In the genomic region with DNA sequence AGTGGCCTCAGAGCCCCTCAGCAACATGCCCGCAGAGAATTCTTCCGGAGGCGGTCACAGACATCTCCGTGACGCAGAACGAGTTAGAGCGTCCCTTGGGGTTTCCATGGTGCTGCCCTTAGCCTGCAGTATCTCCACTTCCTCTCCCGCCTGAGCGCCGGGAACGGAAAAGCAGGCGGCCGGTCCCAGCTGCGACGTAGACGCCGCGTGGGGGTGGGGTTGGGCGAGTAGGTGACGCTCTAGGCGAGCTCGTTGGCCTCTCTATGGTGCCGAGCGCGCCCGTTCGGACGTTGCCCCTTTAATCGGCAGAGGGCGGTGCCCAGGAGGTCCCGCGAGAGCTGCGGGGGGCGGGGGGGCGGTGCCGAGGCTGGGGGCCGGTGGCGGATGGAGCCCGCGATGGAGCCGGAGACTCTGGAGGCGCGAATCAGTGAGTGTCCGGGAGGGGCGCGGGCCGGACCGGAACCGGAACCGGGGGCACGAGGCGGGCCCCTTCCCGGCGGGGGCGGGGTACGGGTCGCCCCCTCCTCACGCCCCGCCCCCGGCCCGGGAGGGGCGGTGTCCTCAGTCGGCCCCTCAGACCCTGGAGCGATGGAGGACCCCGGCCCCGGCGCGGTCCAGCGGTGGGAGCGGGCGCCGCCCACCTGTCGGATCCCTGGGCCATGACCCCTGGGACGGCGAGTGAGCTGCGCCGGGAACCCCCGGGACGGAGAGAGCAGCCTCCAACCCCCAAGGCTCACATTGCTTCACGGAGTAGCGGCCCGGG, we compare ENCODE assay signal across 8 cellular contexts. TPM values are rescaled to one million over a fixed set of nuclear protein-coding genes. Genes with fewer than 3 reads are reported as not detected.
A peak's percentile ranks its signal among the peaks of the same experiment; 100 is the strongest.
DNase-seq lines count a peak whose midpoint lies in the region; ATAC-seq, FAIRE-seq and TF ChIP-seq lines count a peak whose summit lies in the region.

A gene with protein sequence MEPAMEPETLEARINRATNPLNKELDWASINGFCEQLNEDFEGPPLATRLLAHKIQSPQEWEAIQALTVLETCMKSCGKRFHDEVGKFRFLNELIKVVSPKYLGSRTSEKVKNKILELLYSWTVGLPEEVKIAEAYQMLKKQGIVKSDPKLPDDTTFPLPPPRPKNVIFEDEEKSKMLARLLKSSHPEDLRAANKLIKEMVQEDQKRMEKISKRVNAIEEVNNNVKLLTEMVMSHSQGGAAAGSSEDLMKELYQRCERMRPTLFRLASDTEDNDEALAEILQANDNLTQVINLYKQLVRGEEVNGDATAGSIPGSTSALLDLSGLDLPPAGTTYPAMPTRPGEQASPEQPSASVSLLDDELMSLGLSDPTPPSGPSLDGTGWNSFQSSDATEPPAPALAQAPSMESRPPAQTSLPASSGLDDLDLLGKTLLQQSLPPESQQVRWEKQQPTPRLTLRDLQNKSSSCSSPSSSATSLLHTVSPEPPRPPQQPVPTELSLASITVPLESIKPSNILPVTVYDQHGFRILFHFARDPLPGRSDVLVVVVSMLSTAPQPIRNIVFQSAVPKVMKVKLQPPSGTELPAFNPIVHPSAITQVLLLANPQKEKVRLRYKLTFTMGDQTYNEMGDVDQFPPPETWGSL (plus strand): TSS at position 358 of the 763 bp plus-strand sequence. CDS start 27 bp downstream, at position 385.

- H3K27ac Mint-ChIP-seq in WTC11 = peak within 1 kb of the TSS; percentile 98

- no peaks in the 10 kb centered on the region for H3K27me3 ChIP-seq in bronchial epithelial cell (ENCODE audit: control insufficient read depth, insufficient read depth, low read length)
- no peaks in the 10 kb centered on the region for H3K27me3 ChIP-seq in small intestine (ENCODE audit: control insufficient read depth in 2 of 2, insufficient read depth in 2 of 2, low read length in 2 of 2)

- in situ Hi-C loops in GM18951 (cut with MboI; ENCODE audit: low sequenced_read_pairs, unreplicated experiment) = no loop called here

- TF ChIP-seq POLR2A in GM18951 (IDR thresholded peaks at IDR 0.05; ENCODE audit: extremely low read depth, insufficient read depth, insufficient read length) = peak; percentile 34

- CTCF ChIA-PET in WTC11 (lab: Charles Lee) = interaction anchor here (0.6 to 4.6 kb wide), 31 partner anchors 11 to 274 kb away, joined by 3 to 99 read pairs (median 6); a partner anchor contains a TSS

- H3K4me3 Mint-ChIP-seq in WTC11 = peak within 1 kb of the TSS; percentile 90

- H3K4me3 ChIP-seq in bronchial epithelial cell (ENCODE audit: low read depth, low read length) (peak within 1 kb of the TSS; percentile 92), small intestine (ENCODE audit: low read depth in 1 of 2, low read length in 2 of 2) (peak within 1 kb of the TSS; percentile 81 to 94)

- 0 to 1% (median 1%) methylated on average over 49 to 82 of the region's 82 CpGs for WGBS in small intestine, 3 donors

- H3K36me3 Mint-ChIP-seq in WTC11 = no peaks in the 10 kb centered on the region

- ATAC-seq in HG03175 (IDR thresholded peaks at IDR 0.05; ENCODE audit: unreplicated experiment) (peak; percentile 83), WTC11 (peak; percentile 70)

- peak within 1 kb of the TSS; percentile 93 to 99 for H3K27ac ChIP-seq in small intestine (ENCODE audit: low read depth in 1 of 2, low read length in 1 of 2)

- POLR2A ChIA-PET in WTC11 (lab: Charles Lee) = interaction anchor here (0.6 to 3.1 kb wide), 12 partner anchors 16 to 209 kb away, joined by 3 to 19 read pairs (median 5); a partner anchor contains a TSS

- no peaks in the 10 kb centered on the region for H3K36me3 ChIP-seq in bronchial epithelial cell (ENCODE audit: control insufficient read depth, insufficient read depth, low read length)
- H3K36me3 ChIP-seq in small intestine (ENCODE audit: control insufficient read depth in 2 of 2, insufficient read depth in 2 of 2, low read length in 2 of 2) = no peaks in the 10 kb centered on the region

- peaks cover 18% of the 10 kb centered on the region for H3K4me1 Mint-ChIP-seq in WTC11

- peaks cover 2 to 10% of the 10 kb centered on the region in 2 donors for H3K4me1 ChIP-seq in small intestine (ENCODE audit: control insufficient read depth in 2 of 2, insufficient read depth in 1 of 2, low read depth in 1 of 2, low read length in 1 of 2)

- H3K9me3 ChIP-seq in small intestine (ENCODE audit: control insufficient read depth, low read depth) = no peaks in the 10 kb centered on the region

- H3K27me3 Mint-ChIP-seq in WTC11 (ENCODE audit: low read depth) = no peaks in the 10 kb centered on the region

- DNase-seq in AG08395 (ENCODE audit: low spot score) = peak; percentile 97
- DNase-seq in NCI-H226 = peak; percentile 90
- peak; percentile 90 for DNase-seq in WTC11 (ENCODE audit: low spot score)
- peak; percentile 90 for DNase-seq in bronchial epithelial cell (ENCODE audit: low read depth)
- DNase-seq in iPS-NIHi11 (ENCODE audit: low spot score) = peak; percentile 97
- DNase-seq in small intestine = peak; percentile 98

- FAIRE-seq in bronchial epithelial cell (lab: Jason Lieb, UNC) (no peak), small intestine (lab: Jason Lieb, UNC) (no peak)

- no peaks in the 10 kb centered on the region for H3K9me3 Mint-ChIP-seq in WTC11

- TF ChIP-seq CTCF in WTC11 (IDR thresholded peaks at IDR 0.05) = no peak
- no peak for TF ChIP-seq CTCF in bronchial epithelial cell (IDR thresholded peaks at IDR 0.05; ENCODE audit: insufficient read depth, low read length, severe bottlenecking)

TF ChIP-seq in WTC11, 78 proteins besides CTCF, POLR2A, EP300 and RAD21 (continues in another document):
- no peak for TF ChIP-seq ZNF138 (CRISPR knock-in tag; conservative IDR thresholded peaks at IDR 0.05)
- TF ChIP-seq FOXK1 (CRISPR knock-in tag; IDR thresholded peaks at IDR 0.05) = peak; percentile 79
- no peak for TF ChIP-seq SMAD3 (CRISPR knock-in tag; IDR thresholded peaks at IDR 0.05; ENCODE audit: borderline replicate concordance)
- peak; percentile 89 for TF ChIP-seq SP1 (CRISPR knock-in tag; conservative IDR thresholded peaks at IDR 0.05)
- TF ChIP-seq MXD4 (CRISPR knock-in tag; IDR thresholded peaks at IDR 0.05; ENCODE audit: borderline replicate concordance) = no peak
- 0 out of 2 replicates have a peak, but pooled peaks have one; percentile 52 for TF ChIP-seq GABPB1 (CRISPR knock-in tag; IDR thresholded peaks at IDR 0.05)
- TF ChIP-seq FOXJ3 (CRISPR knock-in tag; IDR thresholded peaks at IDR 0.05; ENCODE audit: borderline replicate concordance) = no peak
- TF ChIP-seq, protein P1, sequence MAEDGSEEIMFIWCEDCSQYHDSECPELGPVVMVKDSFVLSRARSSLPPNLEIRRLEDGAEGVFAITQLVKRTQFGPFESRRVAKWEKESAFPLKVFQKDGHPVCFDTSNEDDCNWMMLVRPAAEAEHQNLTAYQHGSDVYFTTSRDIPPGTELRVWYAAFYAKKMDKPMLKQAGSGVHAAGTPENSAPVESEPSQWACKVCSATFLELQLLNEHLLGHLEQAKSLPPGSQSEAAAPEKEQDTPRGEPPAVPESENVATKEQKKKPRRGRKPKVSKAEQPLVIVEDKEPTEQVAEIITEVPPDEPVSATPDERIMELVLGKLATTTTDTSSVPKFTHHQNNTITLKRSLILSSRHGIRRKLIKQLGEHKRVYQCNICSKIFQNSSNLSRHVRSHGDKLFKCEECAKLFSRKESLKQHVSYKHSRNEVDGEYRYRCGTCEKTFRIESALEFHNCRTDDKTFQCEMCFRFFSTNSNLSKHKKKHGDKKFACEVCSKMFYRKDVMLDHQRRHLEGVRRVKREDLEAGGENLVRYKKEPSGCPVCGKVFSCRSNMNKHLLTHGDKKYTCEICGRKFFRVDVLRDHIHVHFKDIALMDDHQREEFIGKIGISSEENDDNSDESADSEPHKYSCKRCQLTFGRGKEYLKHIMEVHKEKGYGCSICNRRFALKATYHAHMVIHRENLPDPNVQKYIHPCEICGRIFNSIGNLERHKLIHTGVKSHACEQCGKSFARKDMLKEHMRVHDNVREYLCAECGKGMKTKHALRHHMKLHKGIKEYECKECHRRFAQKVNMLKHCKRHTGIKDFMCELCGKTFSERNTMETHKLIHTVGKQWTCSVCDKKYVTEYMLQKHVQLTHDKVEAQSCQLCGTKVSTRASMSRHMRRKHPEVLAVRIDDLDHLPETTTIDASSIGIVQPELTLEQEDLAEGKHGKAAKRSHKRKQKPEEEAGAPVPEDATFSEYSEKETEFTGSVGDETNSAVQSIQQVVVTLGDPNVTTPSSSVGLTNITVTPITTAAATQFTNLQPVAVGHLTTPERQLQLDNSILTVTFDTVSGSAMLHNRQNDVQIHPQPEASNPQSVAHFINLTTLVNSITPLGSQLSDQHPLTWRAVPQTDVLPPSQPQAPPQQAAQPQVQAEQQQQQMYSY (CRISPR knock-in tag; IDR thresholded peaks at IDR 0.05) = 0 out of 2 replicates have a peak, but pooled peaks have one; percentile 21
- TF ChIP-seq, protein P2, sequence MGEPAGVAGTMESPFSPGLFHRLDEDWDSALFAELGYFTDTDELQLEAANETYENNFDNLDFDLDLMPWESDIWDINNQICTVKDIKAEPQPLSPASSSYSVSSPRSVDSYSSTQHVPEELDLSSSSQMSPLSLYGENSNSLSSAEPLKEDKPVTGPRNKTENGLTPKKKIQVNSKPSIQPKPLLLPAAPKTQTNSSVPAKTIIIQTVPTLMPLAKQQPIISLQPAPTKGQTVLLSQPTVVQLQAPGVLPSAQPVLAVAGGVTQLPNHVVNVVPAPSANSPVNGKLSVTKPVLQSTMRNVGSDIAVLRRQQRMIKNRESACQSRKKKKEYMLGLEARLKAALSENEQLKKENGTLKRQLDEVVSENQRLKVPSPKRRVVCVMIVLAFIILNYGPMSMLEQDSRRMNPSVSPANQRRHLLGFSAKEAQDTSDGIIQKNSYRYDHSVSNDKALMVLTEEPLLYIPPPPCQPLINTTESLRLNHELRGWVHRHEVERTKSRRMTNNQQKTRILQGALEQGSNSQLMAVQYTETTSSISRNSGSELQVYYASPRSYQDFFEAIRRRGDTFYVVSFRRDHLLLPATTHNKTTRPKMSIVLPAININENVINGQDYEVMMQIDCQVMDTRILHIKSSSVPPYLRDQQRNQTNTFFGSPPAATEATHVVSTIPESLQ (CRISPR knock-in tag; IDR thresholded peaks at IDR 0.05) = no peak
- TF ChIP-seq, protein P3, sequence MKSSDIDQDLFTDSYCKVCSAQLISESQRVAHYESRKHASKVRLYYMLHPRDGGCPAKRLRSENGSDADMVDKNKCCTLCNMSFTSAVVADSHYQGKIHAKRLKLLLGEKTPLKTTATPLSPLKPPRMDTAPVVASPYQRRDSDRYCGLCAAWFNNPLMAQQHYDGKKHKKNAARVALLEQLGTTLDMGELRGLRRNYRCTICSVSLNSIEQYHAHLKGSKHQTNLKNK (CRISPR knock-in tag; IDR thresholded peaks at IDR 0.05) = no peak

RNA-seq across cellular contexts. Expression of the gene that starts here (rescaled TPM):
- total RNA-seq in WTC11 (2021) = 59.5 to 66.3 TPM (median 61.6 TPM) in 3 replicates
- 36.1 and 41.5 TPM in 2 replicates for total RNA-seq in bronchial epithelial cell
- polyA plus RNA-seq in small intestine = 10 to 100 TPM; 44.4 to 73.2 (median 67.5) TPM

Comparison
In these comparisons a context has a peak if more than half of its experiments do, and no peak if none do; other contexts are left out.
1. Peak in every context shown above with its lines: DNase-seq, ATAC-seq, H3K4me3 ChIP-seq and H3K27ac ChIP-seq.